Comparison of ENCODE assay signal across 5 cellular contexts in genomic region chr2:90238505-90239230, GRCh38.
DNase-seq lines count a peak whose midpoint lies in the region; ATAC-seq and TF ChIP-seq lines count a peak whose summit lies in the region.
"Not testable (repeated sequence)": the region's sequence is repeated elsewhere in the genome, so short reads cannot be mapped to it uniquely, and the experiment has no call there.

No MANE protein-coding gene starts in this region.

- peak overlapping the region; percentile 96 for H3K4me2 ChIP-seq in OCI-LY3 (ENCODE audit: low read length)

- not testable (repeated sequence) for H3K4me1 Mint-ChIP-seq in chondrocyte (ENCODE audit: low read depth); endothelial cell (ENCODE audit: unreplicated experiment)

- DNase-seq in GM13976 (ENCODE audit: low spot score), result peak; percentile 1
- DNase-seq in chondrocyte (ENCODE audit: low spot score), result peak; percentile 81
- not testable (repeated sequence) for DNase-seq in endothelial cell (ENCODE audit: low spot score)
- peak in 2 of 3 donors; percentile 34 to 44 for DNase-seq in right cardiac atrium

- intact Hi-C loops in right cardiac atrium (cut with DNase I), result not testable (repeated sequence)

- not testable (repeated sequence) for H3K9me3 Mint-ChIP-seq in chondrocyte (ENCODE audit: low read depth); endothelial cell (ENCODE audit: unreplicated experiment)

- H3K4me3 ChIP-seq in OCI-LY3 (ENCODE audit: low read length), result peak overlapping the region; percentile 76
- H3K4me3 ChIP-seq in right cardiac atrium (ENCODE audit: low read length), result not testable (repeated sequence)

- H3K27me3 ChIP-seq in OCI-LY3 (ENCODE audit: low read depth, low read length); right cardiac atrium (ENCODE audit: control insufficient read depth, insufficient read depth): not testable (repeated sequence)

- H3K4me3 Mint-ChIP-seq in chondrocyte (ENCODE audit: unreplicated experiment), result not testable (repeated sequence)
- peak overlapping the region; percentile 68 for H3K4me3 Mint-ChIP-seq in endothelial cell (ENCODE audit: unreplicated experiment)

- not testable (repeated sequence) for H3K4me1 ChIP-seq in OCI-LY3 (ENCODE audit: low read length); right cardiac atrium (ENCODE audit: control insufficient read depth, insufficient read depth, low read length)

- not testable (repeated sequence) for ATAC-seq in right cardiac atrium

- in situ Hi-C loops in GM13976 (cut with MboI; ENCODE audit: low sequenced_read_pairs, unreplicated experiment), result not testable (repeated sequence)

- not testable (repeated sequence) for H3K27ac Mint-ChIP-seq in chondrocyte (ENCODE audit: unreplicated experiment); endothelial cell (ENCODE audit: unreplicated experiment)

- peak overlapping the region; percentile 70; the same call in 1 of the 2 replicates for H2AFZ ChIP-seq in OCI-LY3 (ENCODE audit: low read depth, low read length)

- H3K79me2 ChIP-seq in OCI-LY3 (ENCODE audit: low read length), result not testable (repeated sequence)

- not testable (repeated sequence) for H3K36me3 Mint-ChIP-seq in chondrocyte (ENCODE audit: low read depth); endothelial cell (ENCODE audit: low read depth, unreplicated experiment)

- not testable (repeated sequence) for H3K27me3 Mint-ChIP-seq in chondrocyte (ENCODE audit: low read depth); endothelial cell (ENCODE audit: unreplicated experiment)

- WGBS in right cardiac atrium, result 89% methylated on average over 43 of the region's 43 CpGs

- H4K20me1 ChIP-seq in OCI-LY3 (ENCODE audit: insufficient read depth, low read length), result not testable (repeated sequence)

- not testable (repeated sequence) for H3K27ac ChIP-seq in OCI-LY3 (ENCODE audit: low read length); right cardiac atrium (ENCODE audit: low read length)

- not testable (repeated sequence) for H3K9me3 ChIP-seq in OCI-LY3 (ENCODE audit: insufficient read depth, low read length); right cardiac atrium (ENCODE audit: control insufficient read depth, low read length)

- not testable (repeated sequence) for TF ChIP-seq CTCF in GM13976 (IDR thresholded peaks at IDR 0.05; ENCODE audit: borderline replicate concordance, control extremely low read depth, extremely low read depth, insufficient read depth, missing control alignments); OCI-LY3 (IDR thresholded peaks at IDR 0.05; ENCODE audit: low read depth, low read length); chondrocyte (IDR thresholded peaks at IDR 0.05); endothelial cell (IDR thresholded peaks at IDR 0.05; ENCODE audit: unreplicated experiment)

- peak overlapping the region; percentile 13; the same call in 1 of the 2 replicates for H3K9ac ChIP-seq in OCI-LY3 (ENCODE audit: low read length)

- not testable (repeated sequence) for H3K36me3 ChIP-seq in OCI-LY3 (replicated peaks; ENCODE audit: low read depth, low read length)
